9 cellular contexts compared by ENCODE assay signal in the genomic region with DNA sequence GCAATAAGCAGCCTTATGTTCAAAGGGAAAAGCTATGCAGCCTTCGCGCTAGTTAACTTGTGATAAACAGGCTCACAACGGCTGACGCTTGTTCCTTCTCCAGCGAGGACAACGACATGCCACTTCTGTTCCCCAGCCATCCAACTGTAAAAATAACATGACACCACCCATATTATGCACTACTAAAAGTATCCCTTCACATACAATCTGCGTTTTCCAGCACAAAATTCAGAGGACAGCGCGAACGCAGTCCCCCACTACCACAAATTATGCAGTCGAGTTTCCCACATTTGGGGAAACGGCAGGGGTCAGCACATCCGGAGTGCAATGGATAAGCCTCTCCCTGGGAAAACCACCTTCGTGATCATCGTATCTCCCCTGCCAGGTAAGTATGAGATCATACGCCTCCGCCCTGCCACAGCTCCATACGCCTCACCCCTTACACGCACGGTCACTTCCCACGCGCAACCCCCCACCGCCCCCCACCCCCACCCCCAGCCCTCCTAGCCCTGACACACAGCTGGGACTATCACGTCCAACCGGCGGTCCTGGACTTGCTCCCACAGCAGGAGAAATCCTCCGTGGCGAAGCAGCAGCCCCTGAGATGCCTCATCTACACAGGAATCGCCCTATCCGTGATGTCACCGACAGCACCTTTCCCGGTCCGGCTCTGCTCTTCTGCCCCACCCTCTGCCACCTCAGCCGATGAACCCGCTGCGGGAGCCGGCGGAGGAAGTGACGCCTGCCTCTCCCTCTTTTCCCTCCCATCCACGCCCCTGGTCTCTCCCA.
DNase-seq lines count a peak whose midpoint lies in the region; ATAC-seq, FAIRE-seq and TF ChIP-seq lines count a peak whose summit lies in the region.
"Had no signal": no experiment of that assay in that cellular context is flagged by ENCODE, and none has a peak within 500 bp of the region (broad histone marks: within the 10 kb centered on the region; RNA-seq: fewer than 3 reads in every experiment).

No MANE protein-coding gene starts in this region.

- H4K20me1 ChIP-seq in IMR-90 (ENCODE audit: insufficient read depth, low read length) (no peaks in the 10 kb centered on the region), HepG2 (ENCODE audit: insufficient read depth, low read length) (no peaks in the 10 kb centered on the region)

- H3K4me1 ChIP-seq in IMR-90 (ENCODE audit: control insufficient read depth, insufficient read depth, low read length) (no peaks in the 10 kb centered on the region), iPS-20b (ENCODE audit: insufficient read depth, low read length) (no peaks in the 10 kb centered on the region), HepG2 (ENCODE audit: insufficient read depth, low read length) (no peaks in the 10 kb centered on the region)

- no peak for TF ChIP-seq CTCF in IMR-90 (conservative IDR thresholded peaks at IDR 0.05; ENCODE audit: low read depth, low read length)
- TF ChIP-seq CTCF in HepG2 (CRISPR knock-in tag; IDR thresholded peaks at IDR 0.05): no peak

- no peak for FAIRE-seq in HepG2 (lab: Jason Lieb, UNC)

- dilution Hi-C loops in IMR-90 (cut with HindIII; ENCODE audit: low sequenced_read_pairs, unreplicated experiment): no loop called here

- no peaks in the 10 kb centered on the region for H3K9me3 Mint-ChIP-seq in activated T-helper 2 cell treated with anti-CD3 and anti-CD28 coated beads, Interferon-gamma antibody, Interleukin-2, Interleukin-4, amounts not matched to agents 10 μg/mL and 5 μg/mL and 100 μg/mL, durations not matched to agents 14 hours and 24 hours and 36 hours

- H3K4me2 ChIP-seq in IMR-90 (ENCODE audit: low read depth, low read length) (peak overlapping the region; percentile 42; the same call in 1 of the 2 replicates), HepG2 (ENCODE audit: low read depth, low read length) (no peak overlapping the region)

- no peak overlapping the region for H4K5ac ChIP-seq in IMR-90 (ENCODE audit: low read depth, low read length)

- TF ChIP-seq EP300 in HepG2 (IDR thresholded peaks at IDR 0.05; ENCODE audit: low read depth in 2 of 2, low read length in 2 of 2) (no peak), HepG2 (CRISPR knock-in tag; IDR thresholded peaks at IDR 0.05; ENCODE audit: borderline replicate concordance) (no peak)

- H2AK5ac ChIP-seq in IMR-90 (ENCODE audit: low read depth, low read length): no peak overlapping the region

- H2AFZ ChIP-seq in IMR-90 (replicated peaks; ENCODE audit: low read length, poor library complexity) (peak overlapping the region; percentile 63), HepG2 (ENCODE audit: low read length) (no peak overlapping the region)

- H3K14ac ChIP-seq in IMR-90 (replicated peaks; ENCODE audit: low read depth, low read length): no peak overlapping the region

- no peak overlapping the region for H4K91ac ChIP-seq in IMR-90 (ENCODE audit: insufficient read depth, low read depth, low read length)

- no peak overlapping the region for H2BK15ac ChIP-seq in IMR-90 (ENCODE audit: low read depth, low read length)

- ATAC-seq in IMR-90 (ENCODE audit: low read depth) (no peak), GM18870 (IDR thresholded peaks at IDR 0.05; ENCODE audit: unreplicated experiment) (no peak), HepG2 (no peak)

- TF ChIP-seq POLR2A in IMR-90 (IDR thresholded peaks at IDR 0.05; ENCODE audit: low read depth, low read length): no peak
- TF ChIP-seq POLR2A in HepG2 (IDR thresholded peaks at IDR 0.05; ENCODE audit: insufficient read depth in 1 of 2, low read depth in 2 of 2, low read length in 2 of 2): 0 out of 4 replicates have a peak, but pooled peaks of 1 of the 2 experiments have one; percentile 35

- H3K4me1 Mint-ChIP-seq in activated T-helper 2 cell treated with anti-CD3 and anti-CD28 coated beads, Interferon-gamma antibody, Interleukin-2, Interleukin-4, amounts not matched to agents 10 μg/mL and 5 μg/mL and 100 μg/mL, durations not matched to agents 14 hours and 24 hours and 36 hours (ENCODE audit: low read depth): peaks cover 45% of the 10 kb centered on the region

- POLR2A ChIA-PET in IMR-90 (lab: Charles Lee; ENCODE audit: unreplicated experiment) (no interaction called here), HepG2 (lab: Yijun Ruan, JAX) (no interaction called here)

- H3K56ac ChIP-seq in IMR-90 (ENCODE audit: extremely low read depth, insufficient read depth, low read length): no peak overlapping the region

- H2BK5ac ChIP-seq in IMR-90 (ENCODE audit: low read depth, low read length, poor library complexity, severe bottlenecking): no peak overlapping the region

- no peak overlapping the region for H3K18ac ChIP-seq in IMR-90 (ENCODE audit: low read depth, low read length)

- no peak overlapping the region for H3K4ac ChIP-seq in IMR-90 (ENCODE audit: low read depth, low read length)

- intact Hi-C loops in IMR-90 (cut with micrococcal nuclease) (no loop called here), HepG2 (cut with micrococcal nuclease; ENCODE audit: unreplicated experiment) (no loop called here)
- intact Hi-C loops in activated T-helper 2 cell treated with anti-CD3 and anti-CD28 coated beads, Interferon-gamma antibody, Interleukin-2, Interleukin-4, amounts not matched to agents 10 μg/mL and 5 μg/mL and 100 μg/mL, durations not matched to agents 14 hours and 24 hours and 36 hours (cut with micrococcal nuclease): no loop called here

- peaks cover 18% of the 10 kb centered on the region for H3K27me3 Mint-ChIP-seq in activated T-helper 2 cell treated with anti-CD3 and anti-CD28 coated beads, Interferon-gamma antibody, Interleukin-2, Interleukin-4, amounts not matched to agents 10 μg/mL and 5 μg/mL and 100 μg/mL, durations not matched to agents 14 hours and 24 hours and 36 hours (ENCODE audit: low read depth)

- 14% methylated on average over 13 of the region's 40 CpGs; no CpG with 5 or more reads in 1 of the 2 experiments for WGBS in IMR-90 (ENCODE audit: extremely low coverage in 2 of 2, insufficient read length in 1 of 2), 2 experiments
- 83% methylated on average over 40 of the region's 40 CpGs for WGBS in HepG2 (ENCODE audit: low lambda C conversion rate)

- peak overlapping the region; percentile 9 for H3K27ac Mint-ChIP-seq in activated T-helper 2 cell treated with anti-CD3 and anti-CD28 coated beads, Interferon-gamma antibody, Interleukin-2, Interleukin-4, amounts not matched to agents 10 μg/mL and 5 μg/mL and 100 μg/mL, durations not matched to agents 14 hours and 24 hours and 36 hours

- H3K9ac ChIP-seq in IMR-90 (ENCODE audit: low read depth, low read length) (no peak overlapping the region), iPS-20b (ENCODE audit: low read depth, low read length) (peak overlapping the region; percentile 9; the same call in 1 of the 2 replicates), HepG2 (ENCODE audit: insufficient read depth, low read depth, low read length) (no peak overlapping the region)

- BruUV-seq in IMR-90 (replicated peaks; lab: Mats Ljungman, UMichigan) (no TSS peak), HepG2 (replicated peaks; lab: Mats Ljungman, UMichigan) (no TSS peak)

- TF ChIP-seq RAD21 in IMR-90 (IDR thresholded peaks at IDR 0.05; ENCODE audit: low read length): no peak
- TF ChIP-seq RAD21 in HepG2 (CRISPR knock-in tag; IDR thresholded peaks at IDR 0.05): no peak

- H4K8ac ChIP-seq in IMR-90 (ENCODE audit: low read depth in 2 of 2, low read length in 2 of 2): no peak overlapping the region

- DNase-seq in IMR-90 (peak; percentile 16), NCI-H345 treated with DMSO at 0.1 percent for 48 hours (lab: John Stamatoyannopoulos, UW; ENCODE audit: unreplicated experiment) (no peak), HepG2 (ENCODE audit: low spot score) (no peak), KG1 (lab: John Stamatoyannopoulos, UW) (no peak)
- DNase-seq in activated T-helper 2 cell treated with anti-CD3 and anti-CD28 coated beads, Interferon-gamma antibody, Interleukin-2, Interleukin-4, amounts not matched to agents 10 μg/mL and 5 μg/mL and 100 μg/mL, durations not matched to agents 14 hours and 24 hours and 36 hours (ENCODE audit: low spot score): no peak
- peak in 2 of 3 experiments; percentile 33 to 35 for DNase-seq in stimulated activated CD4-positive, alpha-beta T cell treated with anti-CD3 and anti-CD28 coated beads, TNF-alpha, amount 100 ng/mL, for 4 hours (ENCODE audit: low read depth in 3 of 3)

- H3K27ac ChIP-seq in IMR-90 (ENCODE audit: insufficient read depth, low read length) (no peak overlapping the region), iPS-20b (ENCODE audit: low read length) (no peak overlapping the region), HepG2 (ENCODE audit: extremely low read length, insufficient read depth, low read length) (no peak overlapping the region)
- H3K27ac ChIP-seq: thoracic aorta had no signal

- no peaks in the 10 kb centered on the region for H3K79me1 ChIP-seq in IMR-90 (ENCODE audit: low read depth in 1 of 2, low read length in 2 of 2)

- H3K9me3 ChIP-seq in IMR-90 (ENCODE audit: control insufficient read depth, insufficient read depth, low read length) (no peaks in the 10 kb centered on the region), iPS-20b (ENCODE audit: insufficient read depth, low read depth, low read length) (no peaks in the 10 kb centered on the region), HepG2 (ENCODE audit: low read length) (no peaks in the 10 kb centered on the region)
- H3K9me3 ChIP-seq: thoracic aorta had no signal

- peak overlapping the region; percentile 37 for H2AK9ac ChIP-seq in IMR-90 (replicated peaks; ENCODE audit: low read depth, low read length, poor library complexity)

- H3K79me2 ChIP-seq in HepG2 (ENCODE audit: insufficient read depth, low read length): no peaks in the 10 kb centered on the region

- H3K23ac ChIP-seq in IMR-90 (ENCODE audit: low read depth, low read length): peak overlapping the region; percentile 2; the same call in 1 of the 2 replicates

- peaks cover 4% of the 10 kb centered on the region; the same call in 1 of the 2 replicates for H3K9me1 ChIP-seq in IMR-90 (ENCODE audit: insufficient read depth, low read length)

- peak overlapping the region; percentile 77 for H3K4me3 Mint-ChIP-seq in activated T-helper 2 cell treated with anti-CD3 and anti-CD28 coated beads, Interferon-gamma antibody, Interleukin-2, Interleukin-4, amounts not matched to agents 10 μg/mL and 5 μg/mL and 100 μg/mL, durations not matched to agents 14 hours and 24 hours and 36 hours (ENCODE audit: low read depth)

- no peaks in the 10 kb centered on the region for H3K36me3 Mint-ChIP-seq in activated T-helper 2 cell treated with anti-CD3 and anti-CD28 coated beads, Interferon-gamma antibody, Interleukin-2, Interleukin-4, amounts not matched to agents 10 μg/mL and 5 μg/mL and 100 μg/mL, durations not matched to agents 14 hours and 24 hours and 36 hours (ENCODE audit: low read depth)

- in situ Hi-C loops in IMR-90 (cut with MboI; ENCODE audit: low sequenced_read_pairs) (no loop called here), HepG2 (cut with HindIII; ENCODE audit: extremely low pct_ligation_motif_present, low pct_unique_long_range_greater_than_20kb) (no loop called here)

- CTCF ChIA-PET in IMR-90 (lab: Yijun Ruan, JAX) (no interaction called here), HepG2 (lab: Yijun Ruan, JAX; ENCODE audit: low intra/inter-chr PET ratio, low total read pairs) (no interaction called here)

- H3K36me3 ChIP-seq in IMR-90 (ENCODE audit: control insufficient read depth, insufficient read depth, low read length) (no peaks in the 10 kb centered on the region), iPS-20b (ENCODE audit: insufficient read depth, low read depth, low read length) (no peaks in the 10 kb centered on the region), HepG2 (replicated peaks in 1 of 2; ENCODE audit: control insufficient read depth in 1 of 2, insufficient read depth in 2 of 2, low read length in 2 of 2) (no peaks in the 10 kb centered on the region)
- H3K36me3 ChIP-seq: thoracic aorta had no signal

- no peak overlapping the region for H2BK120ac ChIP-seq in IMR-90 (ENCODE audit: low read depth, low read length)

- peak overlapping the region; percentile 27; the same call in 1 of the 2 replicates for H3K4me3 ChIP-seq in IMR-90 (ENCODE audit: insufficient read depth, low read depth, low read length)
- H3K4me3 ChIP-seq in iPS-20b (ENCODE audit: low read length): peak overlapping the region; percentile 67
- H3K4me3 ChIP-seq in HepG2 (replicated peaks in 1 of 3; ENCODE audit: insufficient read depth in 1 of 3, low read depth in 2 of 3, low read length in 3 of 3): no peak overlapping the region
- H3K4me3 ChIP-seq: thoracic aorta had no signal

- H3K27me3 ChIP-seq in IMR-90 (ENCODE audit: control insufficient read depth, insufficient read depth, low read length): peaks cover 9% of the 10 kb centered on the region
- H3K27me3 ChIP-seq in iPS-20b (ENCODE audit: insufficient read depth, low read length): peaks cover 34% of the 10 kb centered on the region; the same call in 1 of the 2 replicates
- H3K27me3 ChIP-seq in HepG2 (ENCODE audit: control insufficient read depth in 1 of 2, insufficient read depth in 2 of 2, low read length in 2 of 2): peaks cover 0 to 3% of the 10 kb centered on the region in 2 experiments; a peak in 1 of 5 replicates

- no peak overlapping the region for H2BK20ac ChIP-seq in IMR-90 (ENCODE audit: low read depth, low read length)

Comparison
In these comparisons a context has a peak if more than half of its experiments do, and no peak if none do; other contexts are left out.
1. DNase-seq: peak in IMR-90 (single experiment) and stimulated activated CD4-positive, alpha-beta T cell treated with anti-CD3 and anti-CD28 coated beads, TNF-alpha, amount 100 ng/mL, for 4 hours (2 of 3); none in activated T-helper 2 cell treated with anti-CD3 and anti-CD28 coated beads, Interferon-gamma antibody, Interleukin-2, Interleukin-4, amounts not matched to agents 10 μg/mL and 5 μg/mL and 100 μg/mL, durations not matched to agents 14 hours and 24 hours and 36 hours (single experiment), NCI-H345 treated with DMSO at 0.1 percent for 48 hours (single experiment), HepG2 (single experiment) and KG1 (single experiment).
2. H3K4me3 ChIP-seq: peak in IMR-90 (single experiment) and iPS-20b (single experiment); none in HepG2 (0 of 3).